In the genomic region with DNA sequence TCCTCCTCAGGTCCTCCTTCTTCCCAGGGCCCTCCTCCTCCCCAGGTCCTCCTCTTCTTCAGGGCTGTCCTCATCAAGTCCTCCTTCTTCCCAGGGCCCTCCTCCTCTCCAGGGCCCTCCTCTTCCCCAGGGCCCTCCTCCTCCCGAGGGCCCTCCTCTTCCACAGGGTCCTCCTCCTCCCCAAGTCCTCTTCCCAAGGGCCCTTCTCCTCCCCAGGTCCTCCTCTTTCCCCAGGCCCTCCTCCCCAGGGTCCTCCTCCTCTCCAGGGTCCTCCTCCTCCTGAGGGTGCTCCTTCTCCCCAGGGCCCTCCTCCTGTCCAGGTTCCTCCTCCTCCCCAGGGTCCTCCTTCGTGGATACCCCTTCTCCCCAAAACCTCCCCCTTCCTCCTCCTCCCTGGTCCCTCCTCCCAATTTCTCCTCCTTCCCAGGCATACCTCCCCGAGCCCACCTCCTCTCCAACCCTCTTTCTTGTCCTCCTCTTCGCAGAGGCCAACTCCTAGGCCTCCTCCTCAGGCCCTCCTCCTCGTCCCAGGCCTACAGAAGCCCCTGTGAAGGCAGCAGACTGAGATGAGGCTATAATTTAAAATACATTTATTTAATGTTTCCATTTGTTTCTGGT, we compare ENCODE assay signal across 20 cellular contexts. TPM values are rescaled to one million over a fixed set of nuclear protein-coding genes. Genes with fewer than 3 reads are reported as not detected.
"Had no signal": no experiment of that assay in that cellular context is flagged by ENCODE, and none has a peak within 500 bp of the region (broad histone marks: within the 10 kb centered on the region; RNA-seq: fewer than 3 reads in every experiment).

No MANE protein-coding gene starts in this region.

- H3K36me3 ChIP-seq: colonic mucosa, upper lobe of right lung had no signal

- H3K36me3 Mint-ChIP-seq: naive thymus-derived CD8-positive, alpha-beta T cell had no signal

- FAIRE-seq: endothelial cell of umbilical vein, kidney, small intestine had no signal

- H3K4me3 ChIP-seq: colonic mucosa, hepatocyte, mucosa of descending colon, tibial artery, upper lobe of right lung, vagina had no signal

- H3K4me2 ChIP-seq: hepatocyte had no signal

- ATAC-seq: foreskin keratinocyte; left colon; mucosa of descending colon; naive thymus-derived CD8-positive, alpha-beta T cell; upper lobe of right lung had no signal

- H3K27ac ChIP-seq: colonic mucosa, foreskin keratinocyte, hepatocyte, tibial artery, upper lobe of right lung, vagina had no signal

- H3K9me3 Mint-ChIP-seq: endodermal cell; naive thymus-derived CD8-positive, alpha-beta T cell had no signal

- DNase-seq: cerebellar nuclear complex; colonic mucosa; dermis blood vessel endothelial cell; endodermal cell; erythroblast; foreskin keratinocyte; left colon; mammary epithelial cell; naive thymus-derived CD8-positive, alpha-beta T cell; nucleus accumbens; small intestine; stimulated activated CD4-positive, alpha-beta T cell treated with anti-CD3 and anti-CD28 coated beads, Interleukin-12 subunit alpha, Interleukin-12 subunit beta, amount 100 ng/mL, for 4 hours; stimulated activated naive CD4-positive, alpha-beta T cell treated with Interleukin-2 at 50 U/mL for 16 hours; tibial artery; upper lobe of right lung had no signal

- H3K4me1 ChIP-seq: colonic mucosa, tibial artery, upper lobe of right lung had no signal

- H2AFZ ChIP-seq: hepatocyte had no signal

- H3K27me3 ChIP-seq: colonic mucosa, foreskin keratinocyte, hepatocyte, vagina had no signal

- H3K79me2 ChIP-seq: hepatocyte had no signal

- H3K9me3 ChIP-seq: colonic mucosa, mucosa of descending colon, tibial artery, upper lobe of right lung, vagina had no signal

RNA-seq across cellular contexts. Expression of a gene that starts 29.5 kb away (rescaled TPM):
- total RNA-seq: naive thymus-derived CD8-positive, alpha-beta T cell had no signal
- polyA plus RNA-seq: naive thymus-derived CD8-positive, alpha-beta T cell had no signal
